ENCODE assay signal across 8 cellular contexts in the genomic region with DNA sequence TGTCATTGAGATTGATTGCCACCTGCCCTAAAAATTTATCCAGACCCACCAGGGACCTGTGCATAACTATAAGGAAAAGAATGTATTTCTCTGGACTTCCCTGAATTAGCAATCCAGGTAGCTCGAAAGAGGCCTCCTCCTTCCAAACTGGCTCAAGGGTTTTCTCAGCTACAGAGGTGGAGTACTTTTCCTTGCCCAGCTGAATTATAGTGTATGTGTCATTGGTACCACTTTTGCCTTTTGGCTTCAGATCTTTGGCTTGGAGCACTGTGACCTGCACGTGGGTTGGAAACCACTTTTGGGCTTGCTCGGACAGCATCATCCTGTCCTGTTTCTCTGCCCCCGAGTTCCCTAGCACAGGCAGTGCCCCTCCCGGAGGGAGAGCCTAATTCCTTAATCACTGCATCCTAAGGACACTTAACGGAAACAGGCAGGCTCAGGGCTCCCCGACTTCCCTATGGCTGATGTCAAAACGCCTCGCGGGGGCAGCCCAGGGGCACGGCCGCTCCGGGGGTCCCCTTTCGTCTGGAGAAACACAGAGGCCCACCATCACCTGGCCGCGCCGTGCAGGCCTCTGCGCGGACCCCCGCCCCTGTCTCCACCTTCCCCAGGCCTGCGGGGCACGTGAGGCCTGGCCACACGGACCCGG. TPM values are rescaled to one million over a fixed set of nuclear protein-coding genes. Genes with fewer than 3 reads are reported as not detected.
DNase-seq lines count a peak whose midpoint lies in the region; ATAC-seq lines count a peak whose summit lies in the region.

No MANE protein-coding gene starts in this region.

- POLR2A ChIA-PET in activated CD8-positive, alpha-beta T cell treated with anti-CD3 and anti-CD28 coated beads, Interleukin-2, amount 10 ng/mL, durations not matched to agents 7 days and 5 days (lab: Charles Lee) = no interaction called here

- DNase-seq in NCI-H1092 treated with DMSO at 0.1 percent for 48 hours (lab: John Stamatoyannopoulos, UW) = peak; percentile 9
- no peak for DNase-seq in NCI-H1092 (lab: John Stamatoyannopoulos, UW)
- DNase-seq in NCI-H2171 (lab: John Stamatoyannopoulos, UW) = peak; percentile 11
- peak; percentile 45 for DNase-seq in activated CD8-positive, alpha-beta T cell treated with anti-CD3 and anti-CD28 coated beads, Interleukin-2, amount 10 ng/mL, durations not matched to agents 7 days and 5 days
- DNase-seq in epithelial cell of prostate (ENCODE audit: low read depth, low spot score) = no peak
- DNase-seq in midbrain (lab: John Stamatoyannopoulos, UW) = peak; percentile 35
- peak in 36 of 49 donors; percentile 6 to 77 (median 50) for DNase-seq in substantia nigra (lab: John Stamatoyannopoulos, UW)

- H3K9me3 Mint-ChIP-seq in activated CD8-positive, alpha-beta T cell treated with anti-CD3 and anti-CD28 coated beads, Interleukin-2, amount 10 ng/mL, durations not matched to agents 7 days and 5 days (ENCODE audit: insufficient read depth) = no peaks in the 10 kb centered on the region

- H3K4me1 Mint-ChIP-seq in activated CD8-positive, alpha-beta T cell treated with anti-CD3 and anti-CD28 coated beads, Interleukin-2, amount 10 ng/mL, durations not matched to agents 7 days and 5 days (ENCODE audit: low read depth) = peaks cover 34% of the 10 kb centered on the region

- peaks cover 12% of the 10 kb centered on the region for H3K27me3 Mint-ChIP-seq in activated CD8-positive, alpha-beta T cell treated with anti-CD3 and anti-CD28 coated beads, Interleukin-2, amount 10 ng/mL, durations not matched to agents 7 days and 5 days (ENCODE audit: low read depth)

- peak overlapping the region; percentile 84 for H3K27ac ChIP-seq in epithelial cell of prostate
- H3K27ac ChIP-seq in substantia nigra (ENCODE audit: low read depth, low read length, poor library complexity, severe bottlenecking) = peak overlapping the region; percentile 89

- H3K27ac Mint-ChIP-seq in activated CD8-positive, alpha-beta T cell treated with anti-CD3 and anti-CD28 coated beads, Interleukin-2, amount 10 ng/mL, durations not matched to agents 7 days and 5 days = peak overlapping the region; percentile 87

- CTCF ChIA-PET in activated CD8-positive, alpha-beta T cell treated with anti-CD3 and anti-CD28 coated beads, Interleukin-2, amount 10 ng/mL, durations not matched to agents 7 days and 5 days (lab: Charles Lee) = interaction anchor here (1.5 kb wide), 1 partner anchor 8 kb away, joined by 6 read pairs; no protein-coding TSS in a partner anchor

- H3K36me3 Mint-ChIP-seq in activated CD8-positive, alpha-beta T cell treated with anti-CD3 and anti-CD28 coated beads, Interleukin-2, amount 10 ng/mL, durations not matched to agents 7 days and 5 days (ENCODE audit: low read depth) = peaks cover 3% of the 10 kb centered on the region

- H3K4me3 Mint-ChIP-seq in activated CD8-positive, alpha-beta T cell treated with anti-CD3 and anti-CD28 coated beads, Interleukin-2, amount 10 ng/mL, durations not matched to agents 7 days and 5 days = peak overlapping the region; percentile 91

- peak; percentile 30 for ATAC-seq in HG02840 (IDR thresholded peaks at IDR 0.05; ENCODE audit: low FRiP score, unreplicated experiment)
- ATAC-seq in activated CD8-positive, alpha-beta T cell treated with anti-CD3 and anti-CD28 coated beads, Interleukin-2, amount 10 ng/mL, durations not matched to agents 7 days and 5 days = peak; percentile 24

RNA-seq across cellular contexts. Expression of gene RAB11FIP2, which starts 0.8 kb away (rescaled TPM):
- 10 to 100 TPM; 13.6 to 15.3 TPM for total RNA-seq in activated CD8-positive, alpha-beta T cell treated with anti-CD3 and anti-CD28 coated beads, Interleukin-2, amount 10 ng/mL, durations not matched to agents 7 days and 5 days

Comparison
In these comparisons a context has a peak if more than half of its experiments do, and no peak if none do; other contexts are left out.
1. DNase-seq: peak in NCI-H1092 treated with DMSO at 0.1 percent for 48 hours (single experiment), NCI-H2171 (single experiment), activated CD8-positive, alpha-beta T cell treated with anti-CD3 and anti-CD28 coated beads, Interleukin-2, amount 10 ng/mL, durations not matched to agents 7 days and 5 days (single experiment), midbrain (single experiment) and substantia nigra (36 of 49); none in NCI-H1092 (single experiment) and epithelial cell of prostate (single experiment).